10 cellular contexts compared by ENCODE assay signal in genomic region chr4:147590249-147590920, GRCh38. TPM values are rescaled to one million over a fixed set of nuclear protein-coding genes. Genes with fewer than 3 reads are reported as not detected.
A peak's percentile ranks its signal among the peaks of the same experiment; 100 is the strongest.
DNase-seq lines count a peak whose midpoint lies in the region; ATAC-seq and TF ChIP-seq lines count a peak whose summit lies in the region.
"Had no signal": no experiment of that assay in that cellular context is flagged by ENCODE, and none has a peak within 500 bp of the region (broad histone marks: within the 10 kb centered on the region; RNA-seq: fewer than 3 reads in every experiment).

No MANE protein-coding gene starts in this region.

- H3K4me3 Mint-ChIP-seq in activated T-helper 2 cell treated with anti-CD3 and anti-CD28 coated beads, Interferon-gamma antibody, Interleukin-2, Interleukin-4, amounts not matched to agents 10 μg/mL and 5 μg/mL and 100 μg/mL, durations not matched to agents 14 hours and 24 hours and 36 hours (ENCODE audit: low read depth), result no peak overlapping the region
- H3K4me3 Mint-ChIP-seq: central memory CD8-positive, alpha-beta T cell had no signal

- peak; percentile 70 for TF ChIP-seq CTCF in fibroblast of the aortic adventitia (IDR thresholded peaks at IDR 0.05; ENCODE audit: insufficient read depth, low read length)
- peak in 1 of 3 donors; percentile 24 for TF ChIP-seq CTCF in omental fat pad (IDR thresholded peaks at IDR 0.05)

- no peaks in the 10 kb centered on the region for H3K36me3 Mint-ChIP-seq in activated T-helper 2 cell treated with anti-CD3 and anti-CD28 coated beads, Interferon-gamma antibody, Interleukin-2, Interleukin-4, amounts not matched to agents 10 μg/mL and 5 μg/mL and 100 μg/mL, durations not matched to agents 14 hours and 24 hours and 36 hours (ENCODE audit: low read depth)

- peak; percentile 72 for DNase-seq in DMS 273 (lab: John Stamatoyannopoulos, UW; ENCODE audit: unreplicated experiment)
- no peak for DNase-seq in DMS 273 treated with DMSO at 0.1 percent for 48 hours (lab: John Stamatoyannopoulos, UW)
- peak; percentile 43 for DNase-seq in NCI-H69 (lab: John Stamatoyannopoulos, UW)
- DNase-seq in activated T-cell treated with anti-CD3 and anti-CD28 coated beads for 1 hour (ENCODE audit: low read depth), result peak; percentile 14
- DNase-seq in fibroblast of the aortic adventitia (ENCODE audit: low read depth), result peak; percentile 85
- peak; percentile 87 for DNase-seq in omental fat pad (ENCODE audit: low spot score)
- no peak for DNase-seq in activated T-helper 2 cell treated with anti-CD3 and anti-CD28 coated beads, Interferon-gamma antibody, Interleukin-2, Interleukin-4, amounts not matched to agents 10 μg/mL and 5 μg/mL and 100 μg/mL, durations not matched to agents 14 hours and 24 hours and 36 hours (ENCODE audit: low spot score)

- peaks cover 12% of the 10 kb centered on the region for H3K27me3 Mint-ChIP-seq in activated T-helper 2 cell treated with anti-CD3 and anti-CD28 coated beads, Interferon-gamma antibody, Interleukin-2, Interleukin-4, amounts not matched to agents 10 μg/mL and 5 μg/mL and 100 μg/mL, durations not matched to agents 14 hours and 24 hours and 36 hours (ENCODE audit: low read depth)
- H3K27me3 Mint-ChIP-seq: central memory CD8-positive, alpha-beta T cell had no signal

- intact Hi-C loops in activated T-helper 2 cell treated with anti-CD3 and anti-CD28 coated beads, Interferon-gamma antibody, Interleukin-2, Interleukin-4, amounts not matched to agents 10 μg/mL and 5 μg/mL and 100 μg/mL, durations not matched to agents 14 hours and 24 hours and 36 hours (cut with micrococcal nuclease), result loop anchor here (1.0 kb wide), 1 partner anchor 72 kb away; no protein-coding TSS in a partner anchor

- H3K4me1 Mint-ChIP-seq in activated T-helper 2 cell treated with anti-CD3 and anti-CD28 coated beads, Interferon-gamma antibody, Interleukin-2, Interleukin-4, amounts not matched to agents 10 μg/mL and 5 μg/mL and 100 μg/mL, durations not matched to agents 14 hours and 24 hours and 36 hours (ENCODE audit: low read depth), result no peaks in the 10 kb centered on the region

- no peak overlapping the region for H3K27ac Mint-ChIP-seq in activated T-helper 2 cell treated with anti-CD3 and anti-CD28 coated beads, Interferon-gamma antibody, Interleukin-2, Interleukin-4, amounts not matched to agents 10 μg/mL and 5 μg/mL and 100 μg/mL, durations not matched to agents 14 hours and 24 hours and 36 hours

- ATAC-seq in HG02852 (IDR thresholded peaks at IDR 0.05; ENCODE audit: unreplicated experiment) (peak; percentile 59), omental fat pad (ENCODE audit: low FRiP score) (no peak)

- H3K4me3 ChIP-seq in fibroblast of the aortic adventitia (ENCODE audit: low read depth, low read length), result no peak overlapping the region
- H3K4me3 ChIP-seq: BLaER1 had no signal

- no peaks in the 10 kb centered on the region for H3K9me3 Mint-ChIP-seq in activated T-helper 2 cell treated with anti-CD3 and anti-CD28 coated beads, Interferon-gamma antibody, Interleukin-2, Interleukin-4, amounts not matched to agents 10 μg/mL and 5 μg/mL and 100 μg/mL, durations not matched to agents 14 hours and 24 hours and 36 hours
- H3K9me3 Mint-ChIP-seq: central memory CD8-positive, alpha-beta T cell had no signal

RNA-seq across cellular contexts. Expression of gene TMEM184C, which starts 26.8 kb away (rescaled TPM):
- total RNA-seq in fibroblast of the aortic adventitia (ENCODE audit: low replicate concordance) (20.9 and 38.2 TPM in 2 replicates), omental fat pad (10 to 100 TPM; 25.5 to 36.1 (median 28.5) TPM)
- total RNA-seq in activated T-helper 2 cell treated with anti-CD3 and anti-CD28 coated beads, Interferon-gamma antibody, Interleukin-2, Interleukin-4, amounts not matched to agents 10 μg/mL and 5 μg/mL and 100 μg/mL, durations not matched to agents 14 hours and 24 hours and 36 hours, result 20.4 and 22.0 TPM in 2 replicates

Comparison
In these comparisons a context has a peak if more than half of its experiments do, and no peak if none do; other contexts are left out.
1. DNase-seq: peak in DMS 273 (single experiment), NCI-H69 (single experiment), activated T-cell treated with anti-CD3 and anti-CD28 coated beads for 1 hour (single experiment), fibroblast of the aortic adventitia (single experiment) and omental fat pad (single experiment); none in DMS 273 treated with DMSO at 0.1 percent for 48 hours (single experiment) and activated T-helper 2 cell treated with anti-CD3 and anti-CD28 coated beads, Interferon-gamma antibody, Interleukin-2, Interleukin-4, amounts not matched to agents 10 μg/mL and 5 μg/mL and 100 μg/mL, durations not matched to agents 14 hours and 24 hours and 36 hours (single experiment).